Comparison of ENCODE assay signal across 1 cellular context in the genomic region with DNA sequence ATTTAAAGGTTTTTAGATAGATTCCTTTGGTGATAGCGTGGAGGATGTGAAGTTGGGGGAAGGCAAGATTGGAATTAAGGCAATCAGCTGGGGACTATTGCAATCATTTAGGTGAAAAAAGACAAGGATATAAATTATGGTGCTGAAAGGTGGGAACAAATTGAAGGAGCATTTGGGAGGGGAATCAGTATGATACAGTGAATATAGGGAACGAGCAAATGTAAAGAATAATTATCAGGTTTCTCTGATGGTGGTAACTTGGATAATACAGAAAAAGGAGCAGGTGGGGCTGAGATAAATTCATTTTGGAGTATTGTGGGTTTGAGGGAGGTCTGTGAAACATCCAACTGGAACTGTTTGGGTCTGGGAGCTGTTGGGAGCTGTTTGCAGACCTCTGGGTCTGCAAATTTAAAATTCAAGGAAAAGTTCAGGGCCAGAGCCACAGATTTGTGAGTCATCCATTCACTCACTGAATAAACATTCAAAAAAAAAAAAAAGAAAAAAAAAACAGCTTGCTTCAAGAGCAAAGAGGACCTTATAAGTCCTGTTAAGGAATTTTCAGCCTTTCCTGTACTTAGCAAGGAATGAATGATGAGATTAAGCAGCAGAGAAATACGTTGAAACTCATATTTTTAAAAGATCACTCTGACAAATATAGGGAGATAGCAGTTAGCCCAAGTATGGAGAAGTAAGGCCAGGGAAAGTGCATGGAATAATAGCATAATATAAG.
TF ChIP-seq lines count a peak whose summit lies in the region.

No MANE protein-coding gene starts in this region.

TF ChIP-seq in HepG2, 621 proteins besides CTCF, POLR2A, EP300 and RAD21 (continued from another document and continues in another):
- TF ChIP-seq NR1H2 (CRISPR knock-in tag; IDR thresholded peaks at IDR 0.05; ENCODE audit: borderline replicate concordance, low read depth) (no peak), BRCA1 (CRISPR knock-in tag; IDR thresholded peaks at IDR 0.05) (no peak), MAF1 (CRISPR knock-in tag; IDR thresholded peaks at IDR 0.05; ENCODE audit: borderline replicate concordance) (no peak), ZNF343 (CRISPR knock-in tag; IDR thresholded peaks at IDR 0.05) (no peak), TP53 (CRISPR knock-in tag; conservative IDR thresholded peaks at IDR 0.05) (no peak), ARNT (IDR thresholded peaks at IDR 0.05) (no peak), MZF1 (CRISPR knock-in tag; IDR thresholded peaks at IDR 0.05; ENCODE audit: borderline replicate concordance) (no peak), FOXK2 (IDR thresholded peaks at IDR 0.05) (no peak), KLF15 (CRISPR knock-in tag; IDR thresholded peaks at IDR 0.05; ENCODE audit: borderline replicate concordance) (no peak), ADNP (CRISPR knock-in tag; IDR thresholded peaks at IDR 0.05) (no peak), TCF7 (IDR thresholded peaks at IDR 0.05; ENCODE audit: low read depth) (peak; percentile 55; the same call in 1 of the 2 replicates), MTF2 (CRISPR knock-in tag; IDR thresholded peaks at IDR 0.05; ENCODE audit: borderline replicate concordance) (no peak), ZNF75D (CRISPR knock-in tag; IDR thresholded peaks at IDR 0.05; ENCODE audit: borderline replicate concordance) (no peak), TRIM24 (CRISPR knock-in tag; IDR thresholded peaks at IDR 0.05) (no peak), SP5 (CRISPR knock-in tag; IDR thresholded peaks at IDR 0.05; ENCODE audit: borderline replicate concordance, low read depth) (no peak), ZNF441 (CRISPR knock-in tag; IDR thresholded peaks at IDR 0.05; ENCODE audit: borderline replicate concordance) (no peak), STAT5B (CRISPR knock-in tag; IDR thresholded peaks at IDR 0.05) (no peak), ZNF670 (CRISPR knock-in tag; IDR thresholded peaks at IDR 0.05; ENCODE audit: borderline replicate concordance) (no peak), ZNF792 (CRISPR knock-in tag; IDR thresholded peaks at IDR 0.05) (no peak), ZNF44 (CRISPR knock-in tag; IDR thresholded peaks at IDR 0.05) (no peak), MEIS2 (CRISPR knock-in tag; IDR thresholded peaks at IDR 0.05) (no peak), ZNF546 (CRISPR knock-in tag; conservative IDR thresholded peaks at IDR 0.05) (no peak), HDAC1 (CRISPR knock-in tag; IDR thresholded peaks at IDR 0.05) (no peak; the same call in 1 of the 2 replicates), KDM6A (CRISPR knock-in tag; IDR thresholded peaks at IDR 0.05; ENCODE audit: low read depth) (0 out of 2 replicates have a peak, but pooled peaks have one; percentile 38), KAT2B (IDR thresholded peaks at IDR 0.05; ENCODE audit: borderline replicate concordance, low read depth, low read length) (no peak), ZNF382 (CRISPR knock-in tag; IDR thresholded peaks at IDR 0.05; ENCODE audit: borderline replicate concordance) (no peak), ETV5 (CRISPR knock-in tag; IDR thresholded peaks at IDR 0.05; ENCODE audit: borderline replicate concordance) (no peak), ZKSCAN8 (CRISPR knock-in tag; IDR thresholded peaks at IDR 0.05; ENCODE audit: borderline replicate concordance) (no peak; the same call in 1 of the 2 replicates), RXRA (CRISPR knock-in tag; IDR thresholded peaks at IDR 0.05) (no peak; the same call in 1 of the 2 replicates), CCDC6 (CRISPR knock-in tag; IDR thresholded peaks at IDR 0.05) (peak; percentile 14; the same call in 1 of the 2 replicates), ZSCAN30 (CRISPR knock-in tag; IDR thresholded peaks at IDR 0.05) (no peak), KMT2A (CRISPR knock-in tag; IDR thresholded peaks at IDR 0.05) (no peak), ZNF746 (CRISPR knock-in tag; IDR thresholded peaks at IDR 0.05) (no peak), FOXP1 (IDR thresholded peaks at IDR 0.05) (no peak), FOXP1 (CRISPR knock-in tag; IDR thresholded peaks at IDR 0.05) (peak; percentile 44; the same call in 1 of the 2 replicates), ZNF333 (CRISPR knock-in tag; IDR thresholded peaks at IDR 0.05; ENCODE audit: borderline replicate concordance) (no peak), SALL1 (CRISPR knock-in tag; IDR thresholded peaks at IDR 0.05) (no peak; the same call in 1 of the 2 replicates), EHMT2 (IDR thresholded peaks at IDR 0.05; ENCODE audit: borderline replicate concordance, low read depth, low read length) (no peak; the same call in none of the 2 replicates), AKAP8 (CRISPR knock-in tag; IDR thresholded peaks at IDR 0.05) (no peak)
- TF ChIP-seq, protein P1, sequence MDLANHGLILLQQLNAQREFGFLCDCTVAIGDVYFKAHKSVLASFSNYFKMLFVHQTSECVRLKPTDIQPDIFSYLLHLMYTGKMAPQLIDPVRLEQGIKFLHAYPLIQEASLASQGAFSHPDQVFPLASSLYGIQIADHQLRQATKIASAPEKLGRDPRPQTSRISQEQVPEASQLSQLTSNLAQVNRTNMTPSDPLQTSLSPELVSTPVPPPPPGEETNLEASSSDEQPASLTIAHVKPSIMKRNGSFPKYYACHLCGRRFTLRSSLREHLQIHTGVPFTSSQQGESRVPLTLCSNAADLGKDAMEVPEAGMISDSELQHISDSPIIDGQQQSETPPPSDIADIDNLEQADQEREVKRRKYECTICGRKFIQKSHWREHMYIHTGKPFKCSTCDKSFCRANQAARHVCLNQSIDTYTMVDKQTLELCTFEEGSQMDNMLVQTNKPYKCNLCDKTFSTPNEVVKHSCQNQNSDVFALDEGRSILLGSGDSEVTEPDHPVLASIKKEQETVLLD (CRISPR knock-in tag; IDR thresholded peaks at IDR 0.05; ENCODE audit: low read depth), result no peak
- TF ChIP-seq, protein P2, sequence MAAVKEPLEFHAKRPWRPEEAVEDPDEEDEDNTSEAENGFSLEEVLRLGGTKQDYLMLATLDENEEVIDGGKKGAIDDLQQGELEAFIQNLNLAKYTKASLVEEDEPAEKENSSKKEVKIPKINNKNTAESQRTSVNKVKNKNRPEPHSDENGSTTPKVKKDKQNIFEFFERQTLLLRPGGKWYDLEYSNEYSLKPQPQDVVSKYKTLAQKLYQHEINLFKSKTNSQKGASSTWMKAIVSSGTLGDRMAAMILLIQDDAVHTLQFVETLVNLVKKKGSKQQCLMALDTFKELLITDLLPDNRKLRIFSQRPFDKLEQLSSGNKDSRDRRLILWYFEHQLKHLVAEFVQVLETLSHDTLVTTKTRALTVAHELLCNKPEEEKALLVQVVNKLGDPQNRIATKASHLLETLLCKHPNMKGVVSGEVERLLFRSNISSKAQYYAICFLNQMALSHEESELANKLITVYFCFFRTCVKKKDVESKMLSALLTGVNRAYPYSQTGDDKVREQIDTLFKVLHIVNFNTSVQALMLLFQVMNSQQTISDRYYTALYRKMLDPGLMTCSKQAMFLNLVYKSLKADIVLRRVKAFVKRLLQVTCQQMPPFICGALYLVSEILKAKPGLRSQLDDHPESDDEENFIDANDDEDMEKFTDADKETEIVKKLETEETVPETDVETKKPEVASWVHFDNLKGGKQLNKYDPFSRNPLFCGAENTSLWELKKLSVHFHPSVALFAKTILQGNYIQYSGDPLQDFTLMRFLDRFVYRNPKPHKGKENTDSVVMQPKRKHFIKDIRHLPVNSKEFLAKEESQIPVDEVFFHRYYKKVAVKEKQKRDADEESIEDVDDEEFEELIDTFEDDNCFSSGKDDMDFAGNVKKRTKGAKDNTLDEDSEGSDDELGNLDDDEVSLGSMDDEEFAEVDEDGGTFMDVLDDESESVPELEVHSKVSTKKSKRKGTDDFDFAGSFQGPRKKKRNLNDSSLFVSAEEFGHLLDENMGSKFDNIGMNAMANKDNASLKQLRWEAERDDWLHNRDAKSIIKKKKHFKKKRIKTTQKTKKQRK (IDR thresholded peaks at IDR 0.05; ENCODE audit: low read length), result no peak
- TF ChIP-seq, protein P3, sequence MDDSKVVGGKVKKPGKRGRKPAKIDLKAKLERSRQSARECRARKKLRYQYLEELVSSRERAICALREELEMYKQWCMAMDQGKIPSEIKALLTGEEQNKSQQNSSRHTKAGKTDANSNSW (CRISPR knock-in tag; IDR thresholded peaks at IDR 0.05; ENCODE audit: borderline replicate concordance), result no peak
- TF ChIP-seq, protein P4, sequence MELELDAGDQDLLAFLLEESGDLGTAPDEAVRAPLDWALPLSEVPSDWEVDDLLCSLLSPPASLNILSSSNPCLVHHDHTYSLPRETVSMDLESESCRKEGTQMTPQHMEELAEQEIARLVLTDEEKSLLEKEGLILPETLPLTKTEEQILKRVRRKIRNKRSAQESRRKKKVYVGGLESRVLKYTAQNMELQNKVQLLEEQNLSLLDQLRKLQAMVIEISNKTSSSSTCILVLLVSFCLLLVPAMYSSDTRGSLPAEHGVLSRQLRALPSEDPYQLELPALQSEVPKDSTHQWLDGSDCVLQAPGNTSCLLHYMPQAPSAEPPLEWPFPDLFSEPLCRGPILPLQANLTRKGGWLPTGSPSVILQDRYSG (CRISPR knock-in tag; IDR thresholded peaks at IDR 0.05), result no peak
- TF ChIP-seq, protein P5, sequence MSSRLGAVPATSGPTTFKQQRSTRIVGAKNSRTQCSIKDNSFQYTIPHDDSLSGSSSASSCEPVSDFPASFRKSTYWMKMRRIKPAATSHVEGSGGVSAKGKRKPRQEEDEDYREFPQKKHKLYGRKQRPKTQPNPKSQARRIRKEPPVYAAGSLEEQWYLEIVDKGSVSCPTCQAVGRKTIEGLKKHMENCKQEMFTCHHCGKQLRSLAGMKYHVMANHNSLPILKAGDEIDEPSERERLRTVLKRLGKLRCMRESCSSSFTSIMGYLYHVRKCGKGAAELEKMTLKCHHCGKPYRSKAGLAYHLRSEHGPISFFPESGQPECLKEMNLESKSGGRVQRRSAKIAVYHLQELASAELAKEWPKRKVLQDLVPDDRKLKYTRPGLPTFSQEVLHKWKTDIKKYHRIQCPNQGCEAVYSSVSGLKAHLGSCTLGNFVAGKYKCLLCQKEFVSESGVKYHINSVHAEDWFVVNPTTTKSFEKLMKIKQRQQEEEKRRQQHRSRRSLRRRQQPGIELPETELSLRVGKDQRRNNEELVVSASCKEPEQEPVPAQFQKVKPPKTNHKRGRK (CRISPR knock-in tag; IDR thresholded peaks at IDR 0.05), result no peak
- TF ChIP-seq, protein P6, sequence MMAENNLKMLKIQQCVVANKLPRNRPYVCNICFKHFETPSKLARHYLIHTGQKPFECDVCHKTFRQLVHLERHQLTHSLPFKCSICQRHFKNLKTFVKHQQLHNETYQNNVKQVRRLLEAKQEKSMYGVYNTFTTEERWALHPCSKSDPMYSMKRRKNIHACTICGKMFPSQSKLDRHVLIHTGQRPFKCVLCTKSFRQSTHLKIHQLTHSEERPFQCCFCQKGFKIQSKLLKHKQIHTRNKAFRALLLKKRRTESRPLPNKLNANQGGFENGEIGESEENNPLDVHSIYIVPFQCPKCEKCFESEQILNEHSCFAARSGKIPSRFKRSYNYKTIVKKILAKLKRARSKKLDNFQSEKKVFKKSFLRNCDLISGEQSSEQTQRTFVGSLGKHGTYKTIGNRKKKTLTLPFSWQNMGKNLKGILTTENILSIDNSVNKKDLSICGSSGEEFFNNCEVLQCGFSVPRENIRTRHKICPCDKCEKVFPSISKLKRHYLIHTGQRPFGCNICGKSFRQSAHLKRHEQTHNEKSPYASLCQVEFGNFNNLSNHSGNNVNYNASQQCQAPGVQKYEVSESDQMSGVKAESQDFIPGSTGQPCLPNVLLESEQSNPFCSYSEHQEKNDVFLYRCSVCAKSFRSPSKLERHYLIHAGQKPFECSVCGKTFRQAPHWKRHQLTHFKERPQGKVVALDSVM (CRISPR knock-in tag; IDR thresholded peaks at IDR 0.05), result no peak
- TF ChIP-seq, protein P7, sequence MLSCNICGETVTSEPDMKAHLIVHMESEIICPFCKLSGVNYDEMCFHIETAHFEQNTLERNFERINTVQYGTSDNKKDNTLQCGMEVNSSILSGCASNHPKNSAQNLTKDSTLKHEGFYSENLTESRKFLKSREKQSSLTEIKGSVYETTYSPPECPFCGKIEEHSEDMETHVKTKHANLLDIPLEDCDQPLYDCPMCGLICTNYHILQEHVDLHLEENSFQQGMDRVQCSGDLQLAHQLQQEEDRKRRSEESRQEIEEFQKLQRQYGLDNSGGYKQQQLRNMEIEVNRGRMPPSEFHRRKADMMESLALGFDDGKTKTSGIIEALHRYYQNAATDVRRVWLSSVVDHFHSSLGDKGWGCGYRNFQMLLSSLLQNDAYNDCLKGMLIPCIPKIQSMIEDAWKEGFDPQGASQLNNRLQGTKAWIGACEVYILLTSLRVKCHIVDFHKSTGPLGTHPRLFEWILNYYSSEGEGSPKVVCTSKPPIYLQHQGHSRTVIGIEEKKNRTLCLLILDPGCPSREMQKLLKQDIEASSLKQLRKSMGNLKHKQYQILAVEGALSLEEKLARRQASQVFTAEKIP (CRISPR knock-in tag; IDR thresholded peaks at IDR 0.05; ENCODE audit: borderline replicate concordance), result no peak
- TF ChIP-seq, protein P8, sequence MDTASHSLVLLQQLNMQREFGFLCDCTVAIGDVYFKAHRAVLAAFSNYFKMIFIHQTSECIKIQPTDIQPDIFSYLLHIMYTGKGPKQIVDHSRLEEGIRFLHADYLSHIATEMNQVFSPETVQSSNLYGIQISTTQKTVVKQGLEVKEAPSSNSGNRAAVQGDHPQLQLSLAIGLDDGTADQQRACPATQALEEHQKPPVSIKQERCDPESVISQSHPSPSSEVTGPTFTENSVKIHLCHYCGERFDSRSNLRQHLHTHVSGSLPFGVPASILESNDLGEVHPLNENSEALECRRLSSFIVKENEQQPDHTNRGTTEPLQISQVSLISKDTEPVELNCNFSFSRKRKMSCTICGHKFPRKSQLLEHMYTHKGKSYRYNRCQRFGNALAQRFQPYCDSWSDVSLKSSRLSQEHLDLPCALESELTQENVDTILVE (CRISPR knock-in tag; IDR thresholded peaks at IDR 0.05), result no peak
- TF ChIP-seq, protein P9, sequence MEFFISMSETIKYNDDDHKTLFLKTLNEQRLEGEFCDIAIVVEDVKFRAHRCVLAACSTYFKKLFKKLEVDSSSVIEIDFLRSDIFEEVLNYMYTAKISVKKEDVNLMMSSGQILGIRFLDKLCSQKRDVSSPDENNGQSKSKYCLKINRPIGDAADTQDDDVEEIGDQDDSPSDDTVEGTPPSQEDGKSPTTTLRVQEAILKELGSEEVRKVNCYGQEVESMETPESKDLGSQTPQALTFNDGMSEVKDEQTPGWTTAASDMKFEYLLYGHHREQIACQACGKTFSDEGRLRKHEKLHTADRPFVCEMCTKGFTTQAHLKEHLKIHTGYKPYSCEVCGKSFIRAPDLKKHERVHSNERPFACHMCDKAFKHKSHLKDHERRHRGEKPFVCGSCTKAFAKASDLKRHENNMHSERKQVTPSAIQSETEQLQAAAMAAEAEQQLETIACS (CRISPR knock-in tag; IDR thresholded peaks at IDR 0.05), result no peak
- TF ChIP-seq, protein P10, sequence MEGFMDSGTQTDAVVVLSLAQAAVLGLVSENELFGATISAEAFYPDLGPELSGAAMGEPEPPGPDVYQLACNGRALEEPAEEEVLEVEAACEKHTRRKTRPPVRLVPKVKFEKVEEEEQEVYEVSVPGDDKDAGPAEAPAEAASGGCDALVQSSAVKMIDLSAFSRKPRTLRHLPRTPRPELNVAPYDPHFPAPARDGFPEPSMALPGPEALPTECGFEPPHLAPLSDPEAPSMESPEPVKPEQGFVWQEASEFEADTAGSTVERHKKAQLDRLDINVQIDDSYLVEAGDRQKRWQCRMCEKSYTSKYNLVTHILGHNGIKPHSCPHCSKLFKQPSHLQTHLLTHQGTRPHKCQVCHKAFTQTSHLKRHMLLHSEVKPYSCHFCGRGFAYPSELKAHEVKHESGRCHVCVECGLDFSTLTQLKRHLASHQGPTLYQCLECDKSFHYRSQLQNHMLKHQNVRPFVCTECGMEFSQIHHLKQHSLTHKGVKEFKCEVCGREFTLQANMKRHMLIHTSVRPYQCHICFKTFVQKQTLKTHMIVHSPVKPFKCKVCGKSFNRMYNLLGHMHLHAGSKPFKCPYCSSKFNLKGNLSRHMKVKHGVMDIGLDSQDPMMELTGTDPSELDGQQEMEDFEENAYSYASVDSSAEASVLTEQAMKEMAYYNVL (CRISPR knock-in tag; IDR thresholded peaks at IDR 0.05; ENCODE audit: borderline replicate concordance), result no peak
